18 cellular contexts compared by ENCODE assay signal in genomic region chr1:61433646-61434045, GRCh38.
DNase-seq lines count a peak whose midpoint lies in the region; ATAC-seq and TF ChIP-seq lines count a peak whose summit lies in the region.
"Had no signal": no experiment of that assay in that cellular context is flagged by ENCODE, and none has a peak within 500 bp of the region (broad histone marks: within the 10 kb centered on the region; RNA-seq: fewer than 3 reads in every experiment).

No MANE protein-coding gene starts in this region.

- in situ Hi-C loops in mammary epithelial cell (cut with MboI; ENCODE audit: low sequenced_read_pairs in 2 of 2): loop anchor here in 1 of 2 donors (25.0 kb wide), 1 partner anchor 371 kb away; no protein-coding TSS in a partner anchor

- BruUV-seq in mammary epithelial cell (replicated peaks; lab: Mats Ljungman, UMichigan): no TSS peak

- H2AFZ ChIP-seq in mammary epithelial cell (ENCODE audit: low read depth, low read length): no peak overlapping the region
- H2AFZ ChIP-seq: GM23248 had no signal

- ATAC-seq in heart right ventricle (no peak), right cardiac atrium (no peak), GM21390 (IDR thresholded peaks at IDR 0.05; ENCODE audit: unreplicated experiment) (no peak)

- TF ChIP-seq CTCF in heart right ventricle (IDR thresholded peaks at IDR 0.05) (no peak), mammary epithelial cell (conservative IDR thresholded peaks at IDR 0.05 in 1 of 2, IDR thresholded peaks at IDR 0.05 in 1 of 2; ENCODE audit: extremely low read depth in 1 of 2, insufficient read depth in 1 of 2, low read depth in 1 of 2, low read length in 2 of 2) (no peak)

- H3K4me1 ChIP-seq in heart right ventricle (peaks cover 4 to 65% (median 53%) of the 10 kb centered on the region in 9 donors), mammary epithelial cell (ENCODE audit: insufficient read depth, low read length) (peaks cover 18% of the 10 kb centered on the region), right cardiac atrium (ENCODE audit: control insufficient read depth, insufficient read depth, low read length) (peaks cover 24% of the 10 kb centered on the region)
- H3K4me1 ChIP-seq: BLaER1 had no signal

- no peaks in the 10 kb centered on the region for H3K9me3 ChIP-seq in heart right ventricle
- no peaks in the 10 kb centered on the region for H3K9me3 ChIP-seq in mammary epithelial cell (replicated peaks; ENCODE audit: insufficient read depth, low read length)
- H3K9me3 ChIP-seq in right cardiac atrium (ENCODE audit: control insufficient read depth, low read length): no peaks in the 10 kb centered on the region
- H3K9me3 ChIP-seq: BLaER1 had no signal

- WGBS in heart right ventricle, 2 donors: 51 to 58% methylated on average over 2 of the region's 2 CpGs
- 100% methylated on average over 2 of the region's 2 CpGs for WGBS in mammary epithelial cell (ENCODE audit: low coverage, missing lambda C conversion rate)
- 46% methylated on average over 2 of the region's 2 CpGs for WGBS in right cardiac atrium

- dilution Hi-C loops in mammary epithelial cell (cut with HindIII; ENCODE audit: low sequenced_read_pairs): no loop called here

- CTCF ChIA-PET in mammary epithelial cell (lab: Charles Lee; ENCODE audit: low non-redundant PET): interaction anchor here (0.7 kb wide), 1 partner anchor 113 kb away, joined by 3 read pairs; no protein-coding TSS in a partner anchor

- intact Hi-C loops in heart right ventricle (cut with DNase I): no loop called here
- intact Hi-C loops in cardiac septum (cut with DNase I): no loop called here
- intact Hi-C loops in mammary epithelial cell (cut with micrococcal nuclease): no loop called here
- intact Hi-C loops in right cardiac atrium (cut with DNase I): no loop called here

- no peaks in the 10 kb centered on the region for H3K36me3 ChIP-seq in heart right ventricle
- no peaks in the 10 kb centered on the region for H3K36me3 ChIP-seq in mammary epithelial cell (ENCODE audit: insufficient read depth, low read length)
- H3K36me3 ChIP-seq: BLaER1 had no signal

- no peak overlapping the region for H3K9ac ChIP-seq in mammary epithelial cell (ENCODE audit: insufficient read depth, low read length)
- H3K9ac ChIP-seq: BLaER1, GM23248 had no signal

- DNase-seq in heart right ventricle (no peak), cardiac septum (ENCODE audit: low spot score) (no peak), mammary epithelial cell (no peak), right cardiac atrium (no peak), NCI-H146 (lab: John Stamatoyannopoulos, UW) (no peak), NCI-H1694 treated with DMSO at 0.1 percent for 48 hours (lab: John Stamatoyannopoulos, UW) (no peak)
- DNase-seq: CD4-positive, CD25-positive, alpha-beta regulatory T cell; GM23248; H7; NCI-H1092; NCI-H1417 treated with DMSO at 0.1 percent for 48 hours; NCI-H187 treated with DMSO at 0.1 percent for 48 hours; NCI-H2171 treated with DMSO at 0.1 percent for 48 hours; NCI-H345; NCI-H524; NCI-H748 treated with DMSO at 0.1 percent for 48 hours had no signal

- H3K4me3 ChIP-seq in heart right ventricle (no peak overlapping the region), mammary epithelial cell (replicated peaks in 1 of 3; ENCODE audit: insufficient read depth in 1 of 3, low read depth in 2 of 3, low read length in 3 of 3) (no peak overlapping the region), right cardiac atrium (ENCODE audit: low read length) (no peak overlapping the region)
- H3K4me3 ChIP-seq: BLaER1, GM23248 had no signal

- H3K79me2 ChIP-seq in mammary epithelial cell (ENCODE audit: insufficient read depth, low read length): no peaks in the 10 kb centered on the region

- H3K27me3 ChIP-seq in heart right ventricle: no peaks in the 10 kb centered on the region
- no peaks in the 10 kb centered on the region for H3K27me3 ChIP-seq in mammary epithelial cell (ENCODE audit: insufficient read depth, low read length)
- no peaks in the 10 kb centered on the region for H3K27me3 ChIP-seq in right cardiac atrium (ENCODE audit: control insufficient read depth, insufficient read depth)
- H3K27me3 ChIP-seq: BLaER1 had no signal

- peak overlapping the region; percentile 67 for H3K4me2 ChIP-seq in mammary epithelial cell (ENCODE audit: insufficient read depth, low read depth, low read length)
- H3K4me2 ChIP-seq: BLaER1 had no signal

- H3K27ac ChIP-seq in heart right ventricle (peak overlapping the region in 9 of 10 donors; percentile 23 to 80 (median 51)), mammary epithelial cell (ENCODE audit: insufficient read depth, low read depth, low read length) (no peak overlapping the region), right cardiac atrium (ENCODE audit: low read length) (peak overlapping the region; percentile 89)
- H3K27ac ChIP-seq: BLaER1, GM23248 had no signal

- H4K20me1 ChIP-seq in mammary epithelial cell (ENCODE audit: insufficient read depth, low read length): no peaks in the 10 kb centered on the region
- H4K20me1 ChIP-seq: BLaER1 had no signal
